ENCODE assay signal across 8 cellular contexts in the genomic region with DNA sequence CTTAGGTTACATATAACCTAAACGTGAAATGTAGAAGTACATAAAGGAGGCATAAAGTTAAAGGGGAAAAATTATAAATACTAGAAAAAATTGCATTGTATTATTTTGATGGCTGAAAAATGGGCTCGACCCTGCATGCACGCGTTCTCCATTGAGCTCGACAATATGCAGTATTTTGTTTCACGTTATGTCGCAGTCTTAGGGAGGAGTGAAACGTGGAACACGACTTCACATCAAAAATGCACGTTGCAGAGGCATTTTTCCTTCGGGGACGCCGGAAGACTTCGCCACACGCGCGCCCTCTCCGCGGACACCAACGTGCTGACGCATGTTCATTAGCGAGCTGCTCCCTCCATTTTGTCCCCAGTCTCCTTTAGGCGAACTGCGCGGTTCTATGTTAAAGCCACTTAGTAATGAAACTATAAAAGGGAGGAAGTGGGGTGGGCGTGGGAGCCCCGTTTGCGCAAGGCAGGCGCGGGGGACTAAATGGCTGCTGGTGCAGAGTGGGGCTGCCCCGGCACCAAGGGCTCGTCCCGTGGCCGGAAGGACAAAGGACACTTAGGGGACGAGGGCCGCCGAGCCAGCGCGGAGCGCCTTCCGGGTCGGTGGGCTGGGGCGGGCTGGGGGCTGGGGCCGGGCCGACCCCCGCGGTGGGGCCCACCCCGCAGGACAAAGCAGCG. TPM values are rescaled to one million over a fixed set of nuclear protein-coding genes. Genes with fewer than 3 reads are reported as not detected.
A peak's percentile ranks its signal among the peaks of the same experiment; 100 is the strongest.
DNase-seq lines count a peak whose midpoint lies in the region; ATAC-seq, FAIRE-seq and TF ChIP-seq lines count a peak whose summit lies in the region.

No MANE protein-coding gene starts in this region.

- 0 out of 2 replicates have a peak, but pooled peaks have one; percentile 4 for TF ChIP-seq RAD21 in HepG2 (CRISPR knock-in tag; IDR thresholded peaks at IDR 0.05)

- POLR2A ChIA-PET in HepG2 (lab: Yijun Ruan, JAX) = interaction anchor here (0.5 to 10.1 kb wide), 16 partner anchors 9 to 785 kb away, joined by 3 to 163 read pairs (median 5); partner anchors contain the start of gene HNRNPU

- H3K27ac ChIP-seq in HepG2 (ENCODE audit: extremely low read length, insufficient read depth, low read length) = peak overlapping the region; percentile 100

- TF ChIP-seq EP300 in HepG2 (IDR thresholded peaks at IDR 0.05; ENCODE audit: low read depth in 2 of 2, low read length in 2 of 2) = peak in 1 of 2 experiments; percentile 78; a peak in 2 of 4 replicates
- TF ChIP-seq EP300 in HepG2 (CRISPR knock-in tag; IDR thresholded peaks at IDR 0.05; ENCODE audit: borderline replicate concordance) = peak; percentile 65

- no peaks in the 10 kb centered on the region; a peak in 2 of 5 replicates for H3K36me3 ChIP-seq in HepG2 (replicated peaks in 1 of 2; ENCODE audit: control insufficient read depth in 1 of 2, insufficient read depth in 2 of 2, low read length in 2 of 2)

- peak; percentile 65 to 73 for TF ChIP-seq POLR2A in HepG2 (IDR thresholded peaks at IDR 0.05; ENCODE audit: insufficient read depth in 1 of 2, low read depth in 2 of 2, low read length in 2 of 2)

- ATAC-seq in GM18870 (IDR thresholded peaks at IDR 0.05; ENCODE audit: unreplicated experiment) = peak; percentile 69
- peak; percentile 65 for ATAC-seq in HG03103 (IDR thresholded peaks at IDR 0.05; ENCODE audit: low read depth, unreplicated experiment)
- peak; percentile 82 for ATAC-seq in HepG2

- in situ Hi-C loops in HepG2 (cut with HindIII; ENCODE audit: extremely low pct_ligation_motif_present, low pct_unique_long_range_greater_than_20kb) = no loop called here

- peak overlapping the region; percentile 97 for H3K4me2 ChIP-seq in HepG2 (ENCODE audit: low read depth, low read length)

- peak overlapping the region; percentile 97 for H3K9ac ChIP-seq in HepG2 (ENCODE audit: insufficient read depth, low read depth, low read length)

- CTCF ChIA-PET in HepG2 (lab: Yijun Ruan, JAX; ENCODE audit: low intra/inter-chr PET ratio, low total read pairs) = no interaction called here

- under 1% methylated on average over 34 of the region's 49 CpGs for WGBS in HepG2 (ENCODE audit: low lambda C conversion rate)

- no peak for FAIRE-seq in HepG2 (lab: Jason Lieb, UNC)

- H3K9me3 ChIP-seq in HepG2 (ENCODE audit: low read length) = no peaks in the 10 kb centered on the region

- H3K27me3 ChIP-seq in HepG2 (ENCODE audit: control insufficient read depth in 1 of 2, insufficient read depth in 2 of 2, low read length in 2 of 2) = no peaks in the 10 kb centered on the region; a peak in 1 of 5 replicates

- intact Hi-C loops in HepG2 (cut with micrococcal nuclease; ENCODE audit: unreplicated experiment) = loop anchor here (1.0 to 10.0 kb wide), 5 partner anchors 30 to 380 kb away; partner anchors contain the start of genes ADSS2, DESI2 and HNRNPU

- H3K4me3 ChIP-seq in HepG2 (replicated peaks in 1 of 3; ENCODE audit: insufficient read depth in 1 of 3, low read depth in 2 of 3, low read length in 3 of 3) = peak overlapping the region; percentile 47 to 73 (median 52)

- peaks cover 24% of the 10 kb centered on the region for H4K20me1 ChIP-seq in HepG2 (ENCODE audit: insufficient read depth, low read length)

- DNase-seq in AG08396 (ENCODE audit: low spot score) (peak; percentile 77), NCI-H2227 (lab: John Stamatoyannopoulos, UW; ENCODE audit: unreplicated experiment) (peak; percentile 96), cerebellar cortex (ENCODE audit: low spot score) (peak; percentile 91), HepG2 (ENCODE audit: low spot score) (peak; percentile 91)
- DNase-seq in activated CD4-positive, CD25-positive, alpha-beta regulatory T cell (lab: John Stamatoyannopoulos, UW) = peak; percentile 89 to 95 (median 91)
- peak; percentile 78 to 90 for DNase-seq in stimulated activated CD4-positive, alpha-beta T cell treated with anti-CD3 and anti-CD28 coated beads, Interleukin-4, amount 100 ng/mL, for 48 hours (ENCODE audit: low read depth in 2 of 2)

- peaks cover 64% of the 10 kb centered on the region for H3K4me1 ChIP-seq in HepG2 (ENCODE audit: insufficient read depth, low read length)

- H2AFZ ChIP-seq in HepG2 (ENCODE audit: low read length) = no peak overlapping the region

- BruUV-seq in HepG2 (replicated peaks; lab: Mats Ljungman, UMichigan) = TSS peak; percentile 97

- peaks cover 40% of the 10 kb centered on the region for H3K79me2 ChIP-seq in HepG2 (ENCODE audit: insufficient read depth, low read length)

- no peak; the same call in 1 of the 2 replicates for TF ChIP-seq CTCF in HepG2 (CRISPR knock-in tag; IDR thresholded peaks at IDR 0.05)

TF ChIP-seq in HepG2, 621 proteins besides CTCF, POLR2A, EP300 and RAD21 (continues in another document):
- TF ChIP-seq MTF2 (CRISPR knock-in tag; IDR thresholded peaks at IDR 0.05; ENCODE audit: borderline replicate concordance) (no peak), TFE3 (CRISPR knock-in tag; IDR thresholded peaks at IDR 0.05) (peak; percentile 76), EED (CRISPR knock-in tag; IDR thresholded peaks at IDR 0.05) (no peak; the same call in 1 of the 2 replicates), ZNF790 (CRISPR knock-in tag; IDR thresholded peaks at IDR 0.05; ENCODE audit: borderline replicate concordance) (peak; percentile 27; the same call in 1 of the 2 replicates), ZNF224 (CRISPR knock-in tag; IDR thresholded peaks at IDR 0.05) (no peak), PHF5A (CRISPR knock-in tag; IDR thresholded peaks at IDR 0.05; ENCODE audit: low read depth, unreplicated experiment) (peak; percentile 48), RFXAP (CRISPR knock-in tag; IDR thresholded peaks at IDR 0.05; ENCODE audit: borderline replicate concordance) (peak; percentile 21; the same call in 1 of the 2 replicates), ATRX (CRISPR knock-in tag; IDR thresholded peaks at IDR 0.05; ENCODE audit: borderline replicate concordance) (no peak)

RNA-seq across cellular contexts. Expression of gene COX20, which starts 0.7 kb away (rescaled TPM):
- total RNA-seq in HepG2 (2016; rRNA removed; fragmentation: Illumina TruSeq; extraction: Trizol) = 95.8 and 110 TPM in 2 replicates
- total RNA-seq in HepG2 (2016; cell fraction: cytosol; rRNA removed; fragmentation: Illumina TruSeq; extraction: Trizol; ENCODE audit: low read depth) = 122 and 124 TPM in 2 replicates
- 90.4 and 108 TPM in 2 replicates for total RNA-seq in HepG2 (2016; cell fraction: insoluble cytoplasmic fraction; rRNA removed; fragmentation: Illumina TruSeq; extraction: Trizol)
- 155 and 158 TPM in 2 replicates for total RNA-seq in HepG2 (2016; cell fraction: membrane; rRNA removed; fragmentation: Illumina TruSeq; extraction: Trizol)
- total RNA-seq in HepG2 (2016; cell fraction: nucleus; rRNA removed; fragmentation: Illumina TruSeq; extraction: Trizol) = 33.7 and 46.6 TPM in 2 replicates
- 24.3 and 34.4 TPM in 2 replicates for polyA plus RNA-seq in HepG2 (2011; rRNA removed)
- 18.9 and 30.5 TPM in 2 replicates for polyA plus RNA-seq in HepG2 (2011; cell fraction: cytosol; rRNA removed)
- 16.5 and 23.4 TPM in 2 replicates for polyA plus RNA-seq in HepG2 (2011; cell fraction: nucleus; rRNA removed)
- 51.2 and 83.5 TPM in 2 replicates for polyA plus RNA-seq in HepG2 (2012)
- polyA plus RNA-seq in HepG2 (2016; cell fraction: cytosol; fragmentation: Illumina TruSeq; extraction: Trizol; ENCODE audit: low read depth) = 262 and 273 TPM in 2 replicates
- 173 and 179 TPM in 2 replicates for polyA plus RNA-seq in HepG2 (2016; cell fraction: insoluble cytoplasmic fraction; fragmentation: Illumina TruSeq; extraction: Trizol; ENCODE audit: low read depth)
- polyA plus RNA-seq in HepG2 (2016; cell fraction: membrane; fragmentation: Illumina TruSeq; extraction: Trizol; ENCODE audit: low read depth) = 249 and 251 TPM in 2 replicates
- polyA plus RNA-seq in HepG2 (2016; cell fraction: nucleus; fragmentation: Illumina TruSeq; extraction: Trizol; ENCODE audit: insufficient read depth, low read depth) = 103 and 109 TPM in 2 replicates
- polyA minus RNA-seq in HepG2 (2011; rRNA and poly(A)+ RNA removed; ENCODE audit: low replicate concordance) = 5.2 and 10.0 TPM in 2 replicates
- polyA minus RNA-seq in HepG2 (2011; cell fraction: cytosol; rRNA and poly(A)+ RNA removed) = 8.2 and 13.3 TPM in 2 replicates
- polyA minus RNA-seq in HepG2 (2011; cell fraction: nucleus; rRNA and poly(A)+ RNA removed) = 49.2 and 55.6 TPM in 2 replicates

RNA-seq across cellular contexts. Expression of gene HNRNPU, which starts 29.6 kb away (rescaled TPM):
- 508 and 657 TPM in 2 replicates for total RNA-seq in HepG2 (2016; rRNA removed; fragmentation: Illumina TruSeq; extraction: Trizol)
- total RNA-seq in HepG2 (2016; cell fraction: cytosol; rRNA removed; fragmentation: Illumina TruSeq; extraction: Trizol; ENCODE audit: low read depth) = 36.7 and 41.2 TPM in 2 replicates
- 513 and 625 TPM in 2 replicates for total RNA-seq in HepG2 (2016; cell fraction: insoluble cytoplasmic fraction; rRNA removed; fragmentation: Illumina TruSeq; extraction: Trizol)
- 92.2 and 116 TPM in 2 replicates for total RNA-seq in HepG2 (2016; cell fraction: membrane; rRNA removed; fragmentation: Illumina TruSeq; extraction: Trizol)
- total RNA-seq in HepG2 (2016; cell fraction: nucleus; rRNA removed; fragmentation: Illumina TruSeq; extraction: Trizol) = 356 and 374 TPM in 2 replicates
- polyA plus RNA-seq in HepG2 (2011; rRNA removed) = 87.9 and 101 TPM in 2 replicates
- 51.0 and 69.9 TPM in 2 replicates for polyA plus RNA-seq in HepG2 (2011; cell fraction: cytosol; rRNA removed)
- 74.8 and 100.0 TPM in 2 replicates for polyA plus RNA-seq in HepG2 (2011; cell fraction: nucleus; rRNA removed)
- polyA plus RNA-seq in HepG2 (2012) = 171 and 263 TPM in 2 replicates
- polyA plus RNA-seq in HepG2 (2016; cell fraction: cytosol; fragmentation: Illumina TruSeq; extraction: Trizol; ENCODE audit: low read depth) = 19.0 and 23.4 TPM in 2 replicates
- 629 and 634 TPM in 2 replicates for polyA plus RNA-seq in HepG2 (2016; cell fraction: insoluble cytoplasmic fraction; fragmentation: Illumina TruSeq; extraction: Trizol; ENCODE audit: low read depth)
- polyA plus RNA-seq in HepG2 (2016; cell fraction: membrane; fragmentation: Illumina TruSeq; extraction: Trizol; ENCODE audit: low read depth) = 53.4 and 62.4 TPM in 2 replicates
- polyA plus RNA-seq in HepG2 (2016; cell fraction: nucleus; fragmentation: Illumina TruSeq; extraction: Trizol; ENCODE audit: insufficient read depth, low read depth) = 455 and 473 TPM in 2 replicates
- polyA minus RNA-seq in HepG2 (2011; rRNA and poly(A)+ RNA removed; ENCODE audit: low replicate concordance) = 81.5 and 284 TPM in 2 replicates
- polyA minus RNA-seq in HepG2 (2011; cell fraction: cytosol; rRNA and poly(A)+ RNA removed) = 160 and 172 TPM in 2 replicates
- polyA minus RNA-seq in HepG2 (2011; cell fraction: nucleus; rRNA and poly(A)+ RNA removed) = 231 and 261 TPM in 2 replicates

Comparison
In these comparisons a context has a peak if more than half of its experiments do, and no peak if none do; other contexts are left out.
1. Peak in every context shown above with its lines: DNase-seq, ATAC-seq, H3K4me3 ChIP-seq and H3K27ac ChIP-seq.